8 cellular contexts compared by ENCODE assay signal in the genomic region with DNA sequence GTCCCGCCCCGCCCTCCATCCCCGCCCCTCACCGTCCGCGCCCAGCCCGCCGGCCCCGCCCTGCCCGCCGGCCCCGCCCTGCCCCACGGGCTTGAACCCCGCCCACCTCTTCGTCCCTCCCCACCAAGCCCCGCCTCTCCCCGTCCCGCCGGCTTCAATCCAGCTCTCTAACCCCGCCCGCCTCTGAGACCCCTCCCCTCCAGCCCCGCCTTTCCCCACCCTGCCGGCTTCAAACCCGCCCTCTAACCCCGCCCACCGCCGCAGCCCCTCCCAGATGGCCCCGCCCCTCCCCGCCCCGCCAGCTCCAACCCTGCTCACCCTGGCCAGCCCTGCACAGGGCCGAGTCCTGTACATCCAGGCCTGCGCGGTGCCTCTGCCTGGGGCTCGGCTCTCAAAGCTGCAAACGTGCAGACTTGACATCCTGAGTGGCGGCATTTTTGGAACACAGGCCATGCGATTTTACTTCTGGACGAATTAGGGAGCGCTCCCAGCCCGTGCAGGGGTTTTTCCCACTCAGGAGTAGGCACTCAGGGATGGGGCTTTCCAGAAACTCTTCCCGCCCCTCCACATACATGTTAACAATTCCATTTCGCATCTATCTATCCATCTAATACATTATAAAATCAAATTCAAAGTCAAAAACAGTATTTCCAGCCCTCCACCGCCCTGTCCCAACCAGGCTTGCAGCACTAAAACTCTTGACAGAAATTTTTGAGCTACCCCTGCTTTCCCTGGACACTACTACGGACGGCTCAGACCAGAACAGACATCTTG. TPM values are rescaled to one million over a fixed set of nuclear protein-coding genes. Genes with fewer than 3 reads are reported as not detected.
DNase-seq lines count a peak whose midpoint lies in the region; ATAC-seq and TF ChIP-seq lines count a peak whose summit lies in the region.

No MANE protein-coding gene starts in this region.

- no peaks in the 10 kb centered on the region for H3K36me3 ChIP-seq in GM06990 (ENCODE audit: control insufficient read depth, insufficient read depth, low read length)
- no peaks in the 10 kb centered on the region for H3K36me3 ChIP-seq in adipocyte (ENCODE audit: control insufficient read depth, insufficient read depth, low read length, severe bottlenecking)
- no peaks in the 10 kb centered on the region for H3K36me3 ChIP-seq in transverse colon

- no peak for TF ChIP-seq POLR2A in transverse colon (IDR thresholded peaks at IDR 0.05)

- ATAC-seq in HG02588 (IDR thresholded peaks at IDR 0.05; ENCODE audit: unreplicated experiment): peak; percentile 40

- intact Hi-C loops in cardiac septum (cut with DNase I): no loop called here
- intact Hi-C loops in transverse colon (cut with DNase I; ENCODE audit: low total_unique reads): no loop called here

- DNase-seq in GM06990 (ENCODE audit: extremely low read depth, insufficient read length) (peak; percentile 85), NCI-H1092 (lab: John Stamatoyannopoulos, UW) (peak; percentile 74), T follicular helper cell (ENCODE audit: low read depth) (peak; percentile 98), adipocyte (ENCODE audit: low read depth) (peak; percentile 99), cardiac septum (ENCODE audit: low spot score) (peak; percentile 99), progenitor cell of endocrine pancreas (ENCODE audit: low spot score, unreplicated experiment) (peak; percentile 94), transverse colon (peak; percentile 98)

- peaks cover 2% of the 10 kb centered on the region for H3K36me3 Mint-ChIP-seq in progenitor cell of endocrine pancreas (ENCODE audit: insufficient read depth)

- no peak for TF ChIP-seq EP300 in transverse colon (IDR thresholded peaks at IDR 0.05; ENCODE audit: low read depth)

- no peaks in the 10 kb centered on the region for H3K9me3 ChIP-seq in adipocyte (ENCODE audit: control insufficient read depth, low read length)
- no peaks in the 10 kb centered on the region for H3K9me3 ChIP-seq in transverse colon

- no peak for TF ChIP-seq CTCF in GM06990 (IDR thresholded peaks at IDR 0.05; ENCODE audit: insufficient read depth, low read length, poor library complexity, severe bottlenecking)
- no peak for TF ChIP-seq CTCF in progenitor cell of endocrine pancreas (IDR thresholded peaks at IDR 0.05; ENCODE audit: unreplicated experiment)
- TF ChIP-seq CTCF in transverse colon (IDR thresholded peaks at IDR 0.05): no peak

- WGBS in transverse colon (ENCODE audit: low coverage in 1 of 2), 2 donors: 34 to 37% methylated on average over 4 to 13 of the region's 45 CpGs

- peaks cover 27% of the 10 kb centered on the region for H3K4me1 ChIP-seq in adipocyte (ENCODE audit: control insufficient read depth, insufficient read depth, low read length)
- peaks cover 0 to 36% (median 10%) of the 10 kb centered on the region in 4 donors for H3K4me1 ChIP-seq in transverse colon

- H3K4me1 Mint-ChIP-seq in progenitor cell of endocrine pancreas (ENCODE audit: low read depth): peaks cover 23% of the 10 kb centered on the region

- peak overlapping the region; percentile 32 to 71 (median 64) for H3K27ac ChIP-seq in transverse colon

- peak overlapping the region; percentile 68 for H3K9ac ChIP-seq in adipocyte (ENCODE audit: low read length)

- H3K4me3 Mint-ChIP-seq in progenitor cell of endocrine pancreas (ENCODE audit: low read depth): no peak overlapping the region

- H3K9me3 Mint-ChIP-seq in progenitor cell of endocrine pancreas (ENCODE audit: low read depth): no peaks in the 10 kb centered on the region

- in situ Hi-C loops in transverse colon (cut with MboI; ENCODE audit: low pct_ligation_motif_present in 1 of 4, low pct_unique_long_range_greater_than_20kb in 1 of 4, low sequenced_read_pairs in 3 of 4): no loop called here

- H3K27ac Mint-ChIP-seq in progenitor cell of endocrine pancreas: no peak overlapping the region

- H3K4me3 ChIP-seq in GM06990 (replicated peaks; ENCODE audit: low read depth, low read length): peak overlapping the region; percentile 35; the same call in 1 of the 2 replicates
- H3K4me3 ChIP-seq in adipocyte (ENCODE audit: low read length): peak overlapping the region; percentile 48
- H3K4me3 ChIP-seq in transverse colon: peak overlapping the region in 1 of 4 donors; percentile 20

- no peaks in the 10 kb centered on the region for H3K27me3 Mint-ChIP-seq in progenitor cell of endocrine pancreas

- no peaks in the 10 kb centered on the region for H3K27me3 ChIP-seq in GM06990 (replicated peaks; ENCODE audit: control insufficient read depth, insufficient read depth, low read length)
- no peaks in the 10 kb centered on the region for H3K27me3 ChIP-seq in adipocyte (replicated peaks; ENCODE audit: control insufficient read depth, insufficient read depth, low read length)
- no peaks in the 10 kb centered on the region for H3K27me3 ChIP-seq in transverse colon

RNA-seq across cellular contexts. Expression of gene NMT2, which starts 0.5 kb away (rescaled TPM):
- total RNA-seq in cardiac septum (11.0 TPM), progenitor cell of endocrine pancreas (36.6 and 39.6 TPM in 2 replicates), transverse colon (10 to 100 TPM in 3 of 4 donors, 1 to 10 TPM in 1; 5.2 to 39.3 (median 33.8) TPM)
